8 cellular contexts compared by ENCODE assay signal in the genomic region with DNA sequence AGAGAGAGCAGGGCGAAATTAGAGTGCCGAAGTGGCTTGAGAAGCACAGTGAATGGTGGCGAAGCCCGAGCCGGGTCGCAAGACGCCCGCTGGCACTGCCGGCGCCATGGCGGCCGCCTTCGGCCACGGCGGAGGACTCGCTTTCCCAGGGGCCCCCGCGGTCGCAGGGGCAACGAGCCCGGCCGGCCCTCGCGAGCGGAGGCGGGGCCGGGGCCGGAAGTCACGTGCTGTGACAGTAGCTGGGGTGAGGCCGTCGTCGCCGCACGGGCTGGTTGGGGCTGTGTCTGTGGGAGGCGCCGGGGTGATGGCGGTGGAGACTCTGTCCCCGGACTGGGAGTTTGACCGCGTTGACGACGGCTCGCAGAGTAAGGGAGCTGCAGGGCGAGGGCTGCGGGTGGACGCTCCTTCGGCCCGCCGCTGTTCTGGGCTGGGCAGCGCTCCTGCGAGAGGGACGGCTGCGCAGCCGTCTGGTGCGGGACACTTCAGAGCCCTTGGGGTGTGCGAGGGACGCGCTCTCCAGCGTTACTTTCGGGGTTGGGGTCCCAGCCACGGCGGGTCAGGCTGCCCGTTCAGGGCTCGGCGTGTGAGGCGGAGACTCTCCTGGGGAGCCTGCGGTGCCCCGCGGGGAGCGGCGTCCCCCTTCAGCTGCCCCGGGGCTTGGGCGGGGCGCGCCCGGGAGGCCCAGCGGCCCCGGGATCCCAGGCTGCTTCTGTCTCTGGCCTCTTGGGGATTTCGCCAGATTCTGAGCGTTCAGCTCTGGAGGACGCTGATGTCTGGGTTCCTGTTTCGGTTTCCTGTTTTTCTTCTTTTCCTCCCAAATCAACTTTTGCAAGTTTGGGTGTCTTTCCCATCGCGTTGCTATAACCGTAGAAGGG. TPM values are rescaled to one million over a fixed set of nuclear protein-coding genes. Genes with fewer than 3 reads are reported as not detected.
DNase-seq lines count a peak whose midpoint lies in the region; ATAC-seq and TF ChIP-seq lines count a peak whose summit lies in the region.

A gene with protein sequence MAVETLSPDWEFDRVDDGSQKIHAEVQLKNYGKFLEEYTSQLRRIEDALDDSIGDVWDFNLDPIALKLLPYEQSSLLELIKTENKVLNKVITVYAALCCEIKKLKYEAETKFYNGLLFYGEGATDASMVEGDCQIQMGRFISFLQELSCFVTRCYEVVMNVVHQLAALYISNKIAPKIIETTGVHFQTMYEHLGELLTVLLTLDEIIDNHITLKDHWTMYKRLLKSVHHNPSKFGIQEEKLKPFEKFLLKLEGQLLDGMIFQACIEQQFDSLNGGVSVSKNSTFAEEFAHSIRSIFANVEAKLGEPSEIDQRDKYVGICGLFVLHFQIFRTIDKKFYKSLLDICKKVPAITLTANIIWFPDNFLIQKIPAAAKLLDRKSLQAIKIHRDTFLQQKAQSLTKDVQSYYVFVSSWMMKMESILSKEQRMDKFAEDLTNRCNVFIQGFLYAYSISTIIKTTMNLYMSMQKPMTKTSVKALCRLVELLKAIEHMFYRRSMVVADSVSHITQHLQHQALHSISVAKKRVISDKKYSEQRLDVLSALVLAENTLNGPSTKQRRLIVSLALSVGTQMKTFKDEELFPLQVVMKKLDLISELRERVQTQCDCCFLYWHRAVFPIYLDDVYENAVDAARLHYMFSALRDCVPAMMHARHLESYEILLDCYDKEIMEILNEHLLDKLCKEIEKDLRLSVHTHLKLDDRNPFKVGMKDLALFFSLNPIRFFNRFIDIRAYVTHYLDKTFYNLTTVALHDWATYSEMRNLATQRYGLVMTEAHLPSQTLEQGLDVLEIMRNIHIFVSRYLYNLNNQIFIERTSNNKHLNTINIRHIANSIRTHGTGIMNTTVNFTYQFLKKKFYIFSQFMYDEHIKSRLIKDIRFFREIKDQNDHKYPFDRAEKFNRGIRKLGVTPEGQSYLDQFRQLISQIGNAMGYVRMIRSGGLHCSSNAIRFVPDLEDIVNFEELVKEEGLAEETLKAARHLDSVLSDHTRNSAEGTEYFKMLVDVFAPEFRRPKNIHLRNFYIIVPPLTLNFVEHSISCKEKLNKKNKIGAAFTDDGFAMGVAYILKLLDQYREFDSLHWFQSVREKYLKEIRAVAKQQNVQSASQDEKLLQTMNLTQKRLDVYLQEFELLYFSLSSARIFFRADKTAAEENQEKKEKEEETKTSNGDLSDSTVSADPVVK (plus strand): TSS at position 235 of the 875 bp plus-strand sequence. CDS start 70 bp downstream, at position 305.

- H3K27ac ChIP-seq in osteoblast (ENCODE audit: low read depth, low read length): peak within 1 kb of the TSS; percentile 85
- peak within 1 kb of the TSS; percentile 93 to 94 for H3K27ac ChIP-seq in testis

- 0% methylated on average over 41 to 58 of the region's 85 CpGs for WGBS in testis, 2 donors

- H3K4me3 ChIP-seq in osteoblast (ENCODE audit: insufficient read depth, low read length): peak within 1 kb of the TSS; percentile 94
- H3K4me3 ChIP-seq in testis: peak within 1 kb of the TSS; percentile 80 to 87

- TF ChIP-seq CTCF in osteoblast (IDR thresholded peaks at IDR 0.05; ENCODE audit: extremely low read depth, low read depth, low read length): no peak
- TF ChIP-seq CTCF in testis (IDR thresholded peaks at IDR 0.05): peak in 1 of 3 experiments; percentile 9

- H2AFZ ChIP-seq in osteoblast (ENCODE audit: low read length): peak within 1 kb of the TSS; percentile 99

- H3K4me2 ChIP-seq in osteoblast (ENCODE audit: insufficient read depth, low read length): peak within 1 kb of the TSS; percentile 99

- peaks cover 15 to 24% of the 10 kb centered on the region in 2 donors for H3K36me3 Mint-ChIP-seq in activated naive CD4-positive, alpha-beta T cell treated with anti-CD3 and anti-CD28 coated beads, Interleukin-2, amount 50 U/mL, for 72 hours

- peak within 1 kb of the TSS; percentile 96 for H3K27ac Mint-ChIP-seq in activated naive CD4-positive, alpha-beta T cell treated with anti-CD3 and anti-CD28 coated beads, Interleukin-2, amount 50 U/mL, for 72 hours

- ATAC-seq in HG02623 (IDR thresholded peaks at IDR 0.05; ENCODE audit: unreplicated experiment): peak; percentile 85
- peak; percentile 98 to 99 for ATAC-seq in activated naive CD4-positive, alpha-beta T cell treated with anti-CD3 and anti-CD28 coated beads, Interleukin-2, amount 50 U/mL, for 72 hours

- peak; percentile 98 for TF ChIP-seq POLR2A in GM10847 (IDR thresholded peaks at IDR 0.05; ENCODE audit: extremely low read depth, insufficient read length)
- TF ChIP-seq POLR2A in testis (IDR thresholded peaks at IDR 0.05): peak; percentile 95

- H3K9me3 Mint-ChIP-seq in activated naive CD4-positive, alpha-beta T cell treated with anti-CD3 and anti-CD28 coated beads, Interleukin-2, amount 50 U/mL, for 72 hours: peaks cover 0 to 10% of the 10 kb centered on the region in 2 donors

- DNase-seq in NCI-H1105 (lab: John Stamatoyannopoulos, UW) (peak; percentile 95), SKM-1 (lab: John Stamatoyannopoulos, UW; ENCODE audit: unreplicated experiment) (peak; percentile 50), glomerular endothelial cell (ENCODE audit: extremely low read depth, low read depth, low spot score) (no peak), osteoblast (ENCODE audit: insufficient read length, low spot score, missing footprints) (peak; percentile 98), testis (peak; percentile 97)
- DNase-seq in activated naive CD4-positive, alpha-beta T cell treated with anti-CD3 and anti-CD28 coated beads, Interleukin-2, amount 50 U/mL, for 72 hours (ENCODE audit: low spot score in 2 of 2): peak; percentile 95 to 96

- H3K27me3 ChIP-seq in osteoblast (ENCODE audit: insufficient read depth, low read length): no peaks in the 10 kb centered on the region
- H3K27me3 ChIP-seq in testis: no peaks in the 10 kb centered on the region

- intact Hi-C loops in testis (cut with DNase I; ENCODE audit: low total_unique reads): no loop called here

- H3K9me3 ChIP-seq in osteoblast (ENCODE audit: low read depth, low read length): no peaks in the 10 kb centered on the region
- no peaks in the 10 kb centered on the region for H3K9me3 ChIP-seq in testis

- H3K4me1 ChIP-seq in osteoblast (ENCODE audit: insufficient read depth, low read length): peaks cover 26% of the 10 kb centered on the region
- no peaks in the 10 kb centered on the region for H3K4me1 ChIP-seq in testis

- H4K20me1 ChIP-seq in osteoblast (ENCODE audit: insufficient read depth, low read length): peaks cover 24% of the 10 kb centered on the region

- peaks cover 13% of the 10 kb centered on the region for H3K36me3 ChIP-seq in osteoblast (ENCODE audit: insufficient read depth, low read length)
- no peaks in the 10 kb centered on the region for H3K36me3 ChIP-seq in testis (ENCODE audit: low read depth, missing control alignments)

- H3K79me2 ChIP-seq in osteoblast (ENCODE audit: insufficient read depth, low read length): peaks cover 51% of the 10 kb centered on the region

RNA-seq across cellular contexts. Expression of the gene that starts here (rescaled TPM):
- total RNA-seq in activated naive CD4-positive, alpha-beta T cell treated with anti-CD3 and anti-CD28 coated beads, Interleukin-2, amount 50 U/mL, for 72 hours: 10 to 100 TPM; 30.5 to 41.2 TPM
- total RNA-seq in glomerular endothelial cell (105 and 127 TPM in 2 replicates), osteoblast (124 and 131 TPM in 2 replicates), testis (10 to 100 TPM; 55.3 to 57.7 TPM)
- 17.4 TPM for polyA plus RNA-seq in testis (ENCODE audit: insufficient read depth, low read depth, low replicate concordance)
